34 cellular contexts compared by ENCODE assay signal in the genomic region with DNA sequence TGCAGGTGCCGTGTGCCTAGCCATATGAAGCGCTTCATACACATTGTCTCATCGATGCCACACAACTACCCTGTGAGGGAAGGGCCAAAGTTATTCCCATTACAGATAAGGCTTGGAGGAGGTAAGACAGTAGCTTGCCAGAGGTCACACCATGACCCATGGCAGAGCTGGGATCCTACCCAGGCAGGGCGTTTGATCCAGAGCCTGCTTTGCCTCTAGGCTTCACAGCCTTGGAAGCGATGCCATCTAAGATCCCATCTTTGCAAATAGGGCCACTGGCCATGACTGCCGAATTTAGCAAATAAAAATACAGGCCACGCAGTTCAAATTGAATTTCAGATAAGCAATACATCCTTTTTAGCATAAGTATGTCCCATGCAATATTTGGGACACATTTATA.
"Had no signal": no experiment of that assay in that cellular context is flagged by ENCODE, and none has a peak within 500 bp of the region (broad histone marks: within the 10 kb centered on the region; RNA-seq: fewer than 3 reads in every experiment).

No MANE protein-coding gene starts in this region.

- H3K4me1 Mint-ChIP-seq: activated naive CD4-positive, alpha-beta T cell treated with anti-CD3 and anti-CD28 coated beads, Interleukin-2, amount 50 U/mL, for 24 hours had no signal

- H3K4me3 Mint-ChIP-seq: activated CD4-positive, alpha-beta memory T cell treated with anti-CD3 and anti-CD28 coated beads for 36 hours; activated CD4-positive, alpha-beta T cell treated with anti-CD3 and anti-CD28 coated beads for 36 hours; activated CD4-positive, alpha-beta T cell treated with anti-CD3 and anti-CD28 coated beads, Interleukin-2, amount 10 ng/mL, durations not matched to agents 24 days and 14 days; activated CD8-positive, alpha-beta memory T cell treated with anti-CD3 and anti-CD28 coated beads, Interleukin-2, amount 10 ng/mL, durations not matched to agents 7 days and 5 days; activated CD8-positive, alpha-beta T cell treated with anti-CD3 and anti-CD28 coated beads, Interleukin-2, amount 10 ng/mL, durations not matched to agents 7 days and 5 days; activated naive CD4-positive, alpha-beta T cell treated with anti-CD3 and anti-CD28 coated beads for 36 hours; activated naive CD4-positive, alpha-beta T cell treated with anti-CD3 and anti-CD28 coated beads, Interleukin-2, amount 50 U/mL, for 24 hours; activated naive CD8-positive, alpha-beta T cell treated with anti-CD3 and anti-CD28 coated beads for 36 hours; activated naive CD8-positive, alpha-beta T cell treated with anti-CD3 and anti-CD28 coated beads, Interleukin-2, amount 50 U/mL, for 24 hours; activated T-helper 1 cell treated with anti-CD3 and anti-CD28 coated beads, Interleukin-12 subunit alpha, Interleukin-12 subunit beta, Interleukin-2, Interleukin-4 antibody, amounts not matched to agents 30 ng/mL and 10 ng/mL and 1 ng/mL, durations not matched to agents 14 hours and 24 hours and 36 hours; brain; endodermal cell had no signal

- H3K36me3 ChIP-seq: adrenal gland, breast epithelium, cardiac muscle cell, colonic mucosa had no signal

- H3K27ac Mint-ChIP-seq: activated CD4-positive, alpha-beta memory T cell treated with anti-CD3 and anti-CD28 coated beads for 36 hours; activated CD4-positive, alpha-beta T cell treated with anti-CD3 and anti-CD28 coated beads for 36 hours; activated CD4-positive, alpha-beta T cell treated with anti-CD3 and anti-CD28 coated beads, Interleukin-2, amount 10 ng/mL, durations not matched to agents 24 days and 14 days; activated CD8-positive, alpha-beta memory T cell treated with anti-CD3 and anti-CD28 coated beads, Interleukin-2, amount 10 ng/mL, durations not matched to agents 7 days and 5 days; activated CD8-positive, alpha-beta T cell treated with anti-CD3 and anti-CD28 coated beads, Interleukin-2, amount 10 ng/mL, durations not matched to agents 7 days and 5 days; activated naive CD4-positive, alpha-beta T cell treated with anti-CD3 and anti-CD28 coated beads for 36 hours; activated naive CD4-positive, alpha-beta T cell treated with anti-CD3 and anti-CD28 coated beads, Interleukin-2, amount 50 U/mL, for 24 hours; activated naive CD8-positive, alpha-beta T cell treated with anti-CD3 and anti-CD28 coated beads for 36 hours; activated naive CD8-positive, alpha-beta T cell treated with anti-CD3 and anti-CD28 coated beads, Interleukin-2, amount 50 U/mL, for 24 hours; activated T-helper 1 cell treated with anti-CD3 and anti-CD28 coated beads, Interleukin-12 subunit alpha, Interleukin-12 subunit beta, Interleukin-2, Interleukin-4 antibody, amounts not matched to agents 30 ng/mL and 10 ng/mL and 1 ng/mL, durations not matched to agents 14 hours and 24 hours and 36 hours; activated T-helper 2 cell treated with anti-CD3 and anti-CD28 coated beads, Interferon-gamma antibody, Interleukin-2, Interleukin-4, amounts not matched to agents 10 μg/mL and 5 μg/mL and 100 μg/mL, durations not matched to agents 14 hours and 24 hours and 36 hours; brain had no signal

- H3K4me1 ChIP-seq: colonic mucosa had no signal

- H3K9me3 Mint-ChIP-seq: activated CD4-positive, alpha-beta memory T cell treated with anti-CD3 and anti-CD28 coated beads for 36 hours; activated CD4-positive, alpha-beta T cell treated with anti-CD3 and anti-CD28 coated beads, Interleukin-2, amount 10 ng/mL, durations not matched to agents 24 days and 14 days; activated naive CD4-positive, alpha-beta T cell treated with anti-CD3 and anti-CD28 coated beads for 36 hours; activated naive CD4-positive, alpha-beta T cell treated with anti-CD3 and anti-CD28 coated beads, Interleukin-2, amount 50 U/mL, for 24 hours; activated naive CD8-positive, alpha-beta T cell treated with anti-CD3 and anti-CD28 coated beads for 36 hours; activated naive CD8-positive, alpha-beta T cell treated with anti-CD3 and anti-CD28 coated beads, Interleukin-2, amount 50 U/mL, for 24 hours; activated T-helper 1 cell treated with anti-CD3 and anti-CD28 coated beads, Interleukin-12 subunit alpha, Interleukin-12 subunit beta, Interleukin-2, Interleukin-4 antibody, amounts not matched to agents 30 ng/mL and 10 ng/mL and 1 ng/mL, durations not matched to agents 14 hours and 24 hours and 36 hours; activated T-helper 2 cell treated with anti-CD3 and anti-CD28 coated beads, Interferon-gamma antibody, Interleukin-2, Interleukin-4, amounts not matched to agents 10 μg/mL and 5 μg/mL and 100 μg/mL, durations not matched to agents 14 hours and 24 hours and 36 hours had no signal

- H3K4me3 ChIP-seq: adrenal gland, breast epithelium, cardiac muscle cell, colonic mucosa, dorsolateral prefrontal cortex had no signal

- FAIRE-seq: frontal cortex had no signal

- H3K27ac ChIP-seq: adrenal gland, breast epithelium, cardiac muscle cell, colonic mucosa, dorsolateral prefrontal cortex had no signal

- H3K27me3 Mint-ChIP-seq: activated CD4-positive, alpha-beta memory T cell treated with anti-CD3 and anti-CD28 coated beads for 36 hours; activated CD4-positive, alpha-beta T cell treated with anti-CD3 and anti-CD28 coated beads for 36 hours; activated CD4-positive, alpha-beta T cell treated with anti-CD3 and anti-CD28 coated beads, Interleukin-2, amount 10 ng/mL, durations not matched to agents 24 days and 14 days; activated CD8-positive, alpha-beta memory T cell treated with anti-CD3 and anti-CD28 coated beads, Interleukin-2, amount 10 ng/mL, durations not matched to agents 7 days and 5 days; activated naive CD4-positive, alpha-beta T cell treated with anti-CD3 and anti-CD28 coated beads, Interleukin-2, amount 50 U/mL, for 24 hours; activated naive CD8-positive, alpha-beta T cell treated with anti-CD3 and anti-CD28 coated beads for 36 hours; activated naive CD8-positive, alpha-beta T cell treated with anti-CD3 and anti-CD28 coated beads, Interleukin-2, amount 50 U/mL, for 24 hours had no signal

- H3K27me3 ChIP-seq: adrenal gland, cardiac muscle cell, colonic mucosa had no signal

- ATAC-seq: activated CD4-positive, alpha-beta T cell treated with anti-CD3 and anti-CD28 coated beads for 36 hours; activated CD8-positive, alpha-beta memory T cell treated with anti-CD3 and anti-CD28 coated beads, Interleukin-2, amount 10 ng/mL, durations not matched to agents 7 days and 5 days; activated CD8-positive, alpha-beta T cell treated with anti-CD3 and anti-CD28 coated beads, Interleukin-2, amount 10 ng/mL, durations not matched to agents 7 days and 5 days; activated naive CD8-positive, alpha-beta T cell treated with anti-CD3 and anti-CD28 coated beads, Interleukin-2, amount 50 U/mL, for 24 hours; esophagus mucosa had no signal

- H3K36me3 Mint-ChIP-seq: activated CD4-positive, alpha-beta memory T cell treated with anti-CD3 and anti-CD28 coated beads for 36 hours; activated CD8-positive, alpha-beta memory T cell treated with anti-CD3 and anti-CD28 coated beads, Interleukin-2, amount 10 ng/mL, durations not matched to agents 7 days and 5 days; activated naive CD4-positive, alpha-beta T cell treated with anti-CD3 and anti-CD28 coated beads, Interleukin-2, amount 50 U/mL, for 24 hours; activated naive CD8-positive, alpha-beta T cell treated with anti-CD3 and anti-CD28 coated beads for 36 hours; brain had no signal

- DNase-seq: activated CD4-positive, alpha-beta memory T cell treated with anti-CD3 and anti-CD28 coated beads for 36 hours; activated CD4-positive, alpha-beta T cell treated with anti-CD3 and anti-CD28 coated beads for 36 hours; activated CD4-positive, alpha-beta T cell treated with anti-CD3 and anti-CD28 coated beads, Interleukin-2, amount 10 ng/mL, durations not matched to agents 24 days and 14 days; activated CD4-positive, CD25-positive, alpha-beta regulatory T cell; activated CD4-positive, CD25-positive, alpha-beta regulatory T cell treated with anti-CD3 and anti-CD28 coated beads, Interleukin-2, amount 50 U/mL, for 72 hours; activated CD8-positive, alpha-beta memory T cell treated with anti-CD3 and anti-CD28 coated beads, Interleukin-2, amount 10 ng/mL, durations not matched to agents 7 days and 5 days; activated CD8-positive, alpha-beta memory T cell treated with anti-CD3 and anti-CD28 coated beads, Interleukin-2, amount 50 U/mL, for 4 hours; activated CD8-positive, alpha-beta T cell treated with anti-CD3 and anti-CD28 coated beads, Interleukin-2, amount 10 ng/mL, durations not matched to agents 7 days and 5 days; activated effector memory CD4-positive, alpha-beta T cell treated with anti-CD3 and anti-CD28 coated beads, Interleukin-2, amount 50 U/mL, for 16 hours; activated naive CD4-positive, alpha-beta T cell treated with anti-CD3 and anti-CD28 coated beads for 36 hours; activated naive CD8-positive, alpha-beta T cell treated with anti-CD3 and anti-CD28 coated beads for 36 hours; activated naive CD8-positive, alpha-beta T cell treated with anti-CD3 and anti-CD28 coated beads, Interleukin-2, amount 50 U/mL, for 24 hours; activated T-cell treated with anti-CD3 and anti-CD28 coated beads, Interleukin-2, amount 50 U/mL, for 1 hour; activated T-cell treated with anti-CD3 and anti-CD28 coated beads, Interleukin-2, amount 50 U/mL, for 48 hours; adrenal gland; amygdala; aorta; central memory CD4-positive, alpha-beta T cell; cerebellar nuclear complex; colonic mucosa; dorsolateral prefrontal cortex; effector memory CD4-positive, alpha-beta T cell; endodermal cell; foreskin fibroblast; head of caudate nucleus; T-helper 2 cell had no signal

- H3K9me3 ChIP-seq: adrenal gland, breast epithelium, colonic mucosa had no signal
